8 cellular contexts compared by ENCODE assay signal in the genomic region with DNA sequence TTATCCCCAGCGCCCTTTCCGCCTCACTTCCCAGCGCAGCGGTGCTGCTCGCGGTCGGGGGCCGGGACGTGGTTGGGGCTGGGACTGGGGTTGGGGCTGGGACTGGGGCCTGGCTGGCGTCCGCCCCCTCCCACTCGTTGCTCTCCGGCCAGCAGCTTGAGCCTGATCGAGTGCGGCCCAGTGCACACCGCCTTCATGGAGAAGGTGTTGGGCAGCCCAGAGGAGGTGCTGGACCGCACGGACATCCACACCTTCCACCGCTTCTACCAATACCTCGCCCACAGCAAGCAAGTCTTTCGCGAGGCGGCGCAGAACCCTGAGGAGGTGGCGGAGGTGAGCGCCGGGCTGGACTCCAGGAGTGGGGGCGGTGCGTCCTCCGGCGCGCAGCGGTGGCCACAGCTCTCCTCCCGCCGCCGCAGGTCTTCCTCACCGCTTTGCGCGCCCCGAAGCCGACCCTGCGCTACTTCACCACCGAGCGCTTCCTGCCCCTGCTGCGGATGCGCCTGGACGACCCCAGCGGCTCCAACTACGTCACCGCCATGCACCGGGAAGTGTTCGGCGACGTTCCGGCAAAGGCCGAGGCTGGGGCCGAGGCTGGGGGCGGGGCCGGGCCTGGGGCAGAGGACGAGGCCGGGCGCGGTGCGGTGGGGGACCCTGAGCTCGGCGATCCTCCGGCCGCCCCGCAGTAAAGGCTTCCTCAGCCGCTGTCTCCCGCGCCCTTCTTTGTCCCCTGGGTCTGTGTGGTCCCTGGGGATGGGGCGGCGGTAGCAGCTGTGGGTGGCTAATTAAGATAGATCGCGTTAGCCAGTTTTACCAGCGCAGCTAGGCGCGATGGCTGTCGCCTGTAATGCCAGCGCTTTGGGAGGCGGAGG. TPM values are rescaled to one million over a fixed set of nuclear protein-coding genes. Genes with fewer than 3 reads are reported as not detected.
DNase-seq lines count a peak whose midpoint lies in the region; ATAC-seq, FAIRE-seq and TF ChIP-seq lines count a peak whose summit lies in the region.

No MANE protein-coding gene starts in this region.

- peak overlapping the region; percentile 60 to 95 (median 87) for H3K27ac ChIP-seq in skin epidermis

- no peaks in the 10 kb centered on the region for H3K27me3 ChIP-seq in bronchial epithelial cell (ENCODE audit: control insufficient read depth, insufficient read depth, low read length)

- H3K4me1 Mint-ChIP-seq in immature natural killer cell: peaks cover 15 to 21% of the 10 kb centered on the region in 2 donors

- ATAC-seq in HG02943 (IDR thresholded peaks at IDR 0.05; ENCODE audit: low read depth, unreplicated experiment): peak; percentile 72

- H3K9me3 Mint-ChIP-seq in immature natural killer cell: no peaks in the 10 kb centered on the region

- peak overlapping the region; percentile 81 for H3K4me3 ChIP-seq in WI38 (ENCODE audit: low read depth, low read length)
- peak overlapping the region; percentile 78 for H3K4me3 ChIP-seq in bronchial epithelial cell (ENCODE audit: low read depth, low read length)
- peak overlapping the region; percentile 54 to 88 (median 66) for H3K4me3 ChIP-seq in skin epidermis

- no peak for TF ChIP-seq CTCF in WI38 (IDR thresholded peaks at IDR 0.05; ENCODE audit: low read depth, low read length)
- TF ChIP-seq CTCF in bronchial epithelial cell (IDR thresholded peaks at IDR 0.05; ENCODE audit: insufficient read depth, low read length, severe bottlenecking): no peak

- H3K36me3 ChIP-seq in bronchial epithelial cell (ENCODE audit: control insufficient read depth, insufficient read depth, low read length): no peaks in the 10 kb centered on the region

- peak overlapping the region; percentile 85 to 90 (median 88) for H3K4me3 Mint-ChIP-seq in immature natural killer cell

- FAIRE-seq in bronchial epithelial cell (lab: Jason Lieb, UNC): no peak

- H3K27ac Mint-ChIP-seq in immature natural killer cell: peak overlapping the region; percentile 82 to 93 (median 91)

- no peaks in the 10 kb centered on the region for H3K36me3 Mint-ChIP-seq in immature natural killer cell

- DNase-seq in NCI-H1417 (lab: John Stamatoyannopoulos, UW) (peak; percentile 58 to 88 (median 86)), NCI-H1417 treated with DMSO at 0.1 percent for 48 hours (lab: John Stamatoyannopoulos, UW) (no peak), NCI-H2171 (lab: John Stamatoyannopoulos, UW) (peak; percentile 61), bronchial epithelial cell (ENCODE audit: low read depth) (peak; percentile 40), immature natural killer cell (peak; percentile 85 to 87 (median 87))

- H3K27me3 Mint-ChIP-seq in immature natural killer cell (ENCODE audit: low read depth in 3 of 3): peaks cover 0 to 8% (median 4%) of the 10 kb centered on the region in 3 donors

RNA-seq across cellular contexts. Expression of gene HSD17B1, which starts 1.8 kb away (rescaled TPM):
- 7.4 and 22.8 TPM in 2 replicates for total RNA-seq in bronchial epithelial cell
- polyA plus RNA-seq in immature natural killer cell: 1 to 10 TPM in 1 of 3 donors, under 1 TPM in 1, not detected in 1; 0.99 to 1.9 TPM

RNA-seq across cellular contexts. Expression of gene COASY, which starts 7.5 kb away (rescaled TPM):
- total RNA-seq in bronchial epithelial cell: 9.0 and 18.4 TPM in 2 replicates
- 100 to 1,000 TPM in 1 of 3 donors, 10 to 100 TPM in 2; 54.1 to 136 (median 72.5) TPM for polyA plus RNA-seq in immature natural killer cell

RNA-seq across cellular contexts. Expression of gene MLX, which starts 12.4 kb away (rescaled TPM):
- 28.3 and 33.2 TPM in 2 replicates for total RNA-seq in bronchial epithelial cell
- 10 to 100 TPM; 25.0 to 41.0 (median 30.5) TPM for polyA plus RNA-seq in immature natural killer cell

RNA-seq across cellular contexts. Expression of gene NAGLU, which starts 18.4 kb away (rescaled TPM):
- 8.4 and 14.2 TPM in 2 replicates for total RNA-seq in bronchial epithelial cell
- 10 to 100 TPM; 28.1 to 43.5 (median 33.6) TPM for polyA plus RNA-seq in immature natural killer cell

RNA-seq across cellular contexts. Expression of gene PSMC3IP, which starts 23.0 kb away (rescaled TPM):
- total RNA-seq in bronchial epithelial cell: 1.3 and 2.0 TPM in 2 replicates
- polyA plus RNA-seq in immature natural killer cell: 1 to 10 TPM in 2 of 3 donors, under 1 TPM in 1; 0.91 to 3.0 (median 1.5) TPM
